In the genomic region with DNA sequence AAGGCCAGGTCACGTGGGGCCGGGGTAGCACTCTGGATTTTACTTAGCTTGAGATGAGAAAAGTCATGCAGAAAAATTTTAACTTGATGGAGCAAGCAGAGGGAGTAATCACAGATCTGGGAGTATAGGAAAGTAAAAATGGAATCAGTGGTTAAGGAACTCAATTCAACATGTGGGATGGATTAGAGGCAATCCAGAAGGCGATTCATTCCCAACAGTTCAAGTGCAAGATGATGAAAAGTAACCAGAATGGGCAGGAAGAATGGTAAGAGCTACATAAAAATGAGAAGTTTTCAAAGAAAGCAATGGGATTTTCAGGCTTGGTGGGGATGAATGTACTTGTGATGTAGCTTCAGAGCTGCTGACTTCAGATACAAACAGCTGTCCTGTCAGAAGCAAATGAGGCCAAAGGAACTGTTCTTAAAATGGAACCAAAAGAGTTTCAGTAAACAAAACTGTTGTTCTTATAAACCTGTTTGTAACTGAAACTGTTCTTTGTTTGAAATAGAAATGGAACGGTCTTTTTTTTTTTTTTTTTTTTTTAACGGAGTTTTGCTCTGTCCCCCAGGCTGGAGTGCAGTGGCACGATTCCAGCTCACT, we compare ENCODE assay signal across 14 cellular contexts. TPM values are rescaled to one million over a fixed set of nuclear protein-coding genes. Genes with fewer than 3 reads are reported as not detected.
A peak's percentile ranks its signal among the peaks of the same experiment; 100 is the strongest.
DNase-seq lines count a peak whose midpoint lies in the region; ATAC-seq and TF ChIP-seq lines count a peak whose summit lies in the region.
"Had no signal": no experiment of that assay in that cellular context is flagged by ENCODE, and none has a peak within 500 bp of the region (broad histone marks: within the 10 kb centered on the region; RNA-seq: fewer than 3 reads in every experiment).

No MANE protein-coding gene starts in this region.

- intact Hi-C loops in colonic mucosa (cut with DNase I), result no loop called here

- no peak overlapping the region for H3K27ac ChIP-seq in colonic mucosa

- H3K4me3 ChIP-seq in fibroblast of the aortic adventitia (ENCODE audit: low read depth, low read length) (no peak overlapping the region), colonic mucosa (no peak overlapping the region)

- DNase-seq in GM10248 (ENCODE audit: extremely low spot score) (peak; percentile 43), fibroblast of the aortic adventitia (ENCODE audit: low read depth) (peak; percentile 15), NCI-H82 (lab: John Stamatoyannopoulos, UW) (no peak), DMS53 treated with DMSO at 0.1 percent for 48 hours (lab: John Stamatoyannopoulos, UW; ENCODE audit: unreplicated experiment) (no peak), colonic mucosa (no peak), NCI-H82 treated with DMSO at 0.1 percent for 48 hours (lab: John Stamatoyannopoulos, UW; ENCODE audit: unreplicated experiment) (no peak)
- DNase-seq: activated CD4-positive, alpha-beta T cell treated with anti-CD3 and anti-CD28 coated beads, Interleukin-2, amount 10 ng/mL, durations not matched to agents 24 days and 14 days; effector CD8-positive, alpha-beta T cell; HFFc6; naive B cell; stimulated activated naive CD8-positive, alpha-beta T cell treated with anti-CD3 and anti-CD28 coated beads, Interleukin-15, Interleukin-2, amounts not matched to agents 100 U/mL and 50 U/mL, for 24 hours; T-helper 1 cell had no signal

- no peaks in the 10 kb centered on the region for H3K9me3 ChIP-seq in colonic mucosa

- H3K4me1 ChIP-seq in colonic mucosa, result no peaks in the 10 kb centered on the region

- no peaks in the 10 kb centered on the region for H3K27me3 ChIP-seq in colonic mucosa

- POLR2A ChIA-PET in GM10248 (lab: Yijun Ruan, JAX), result interaction anchor here (0.7 kb wide), 2 partner anchors 336 to 1633 kb away, joined by 3 to 5 read pairs; no protein-coding TSS in a partner anchor

- TF ChIP-seq CTCF in GM10248 (IDR thresholded peaks at IDR 0.05; ENCODE audit: control extremely low read depth, extremely low read depth, low read depth, missing control alignments) (no peak), fibroblast of the aortic adventitia (IDR thresholded peaks at IDR 0.05; ENCODE audit: insufficient read depth, low read length) (no peak), colonic mucosa (IDR thresholded peaks at IDR 0.05) (no peak)

- CTCF ChIA-PET in GM10248 (lab: Yijun Ruan, JAX), result interaction anchor here (0.7 to 2.1 kb wide), 6 partner anchors 14 to 56 kb away, joined by 3 to 5 read pairs (median 3); no protein-coding TSS in a partner anchor

- ATAC-seq in GM19351 (IDR thresholded peaks at IDR 0.05; ENCODE audit: unreplicated experiment) (peak; percentile 48), HG03354 (IDR thresholded peaks at IDR 0.05; ENCODE audit: poor library complexity, severe bottlenecking, unreplicated experiment) (peak; percentile 55)
- ATAC-seq: stimulated activated naive CD8-positive, alpha-beta T cell treated with anti-CD3 and anti-CD28 coated beads, Interleukin-15, Interleukin-2, amounts not matched to agents 100 U/mL and 50 U/mL, for 24 hours had no signal

- no peaks in the 10 kb centered on the region for H3K36me3 ChIP-seq in colonic mucosa

- H3K9ac ChIP-seq in colonic mucosa (ENCODE audit: low read depth in 2 of 2, low read length in 2 of 2), result no peak overlapping the region

RNA-seq across cellular contexts. Expression of a gene that starts 5.6 kb away (rescaled TPM):
- total RNA-seq in fibroblast of the aortic adventitia (ENCODE audit: low replicate concordance) (9.0 and 35.2 TPM in 2 replicates), colonic mucosa (10 to 100 TPM; 29.9 to 45.4 TPM)

RNA-seq across cellular contexts. Expression of a gene that starts 10.4 kb away (rescaled TPM):
- total RNA-seq in fibroblast of the aortic adventitia (ENCODE audit: low replicate concordance), result 88.4 and 133 TPM in 2 replicates
- 100 to 1,000 TPM in 1 of 2 donors, 10 to 100 TPM in 1; 85.0 to 106 TPM for total RNA-seq in colonic mucosa

Comparison
In these comparisons a context has a peak if more than half of its experiments do, and no peak if none do; other contexts are left out.
1. DNase-seq: peak in GM10248 (single experiment) and fibroblast of the aortic adventitia (single experiment); none in NCI-H82 (single experiment), DMS53 treated with DMSO at 0.1 percent for 48 hours (single experiment), colonic mucosa (single experiment) and NCI-H82 treated with DMSO at 0.1 percent for 48 hours (single experiment).